Comparison of ENCODE assay signal across 29 cellular contexts in genomic region chr11:38814670-38815069, GRCh38.
DNase-seq lines count a peak whose midpoint lies in the region; ATAC-seq, FAIRE-seq and TF ChIP-seq lines count a peak whose summit lies in the region.
"Had no signal": no experiment of that assay in that cellular context is flagged by ENCODE, and none has a peak within 500 bp of the region (broad histone marks: within the 10 kb centered on the region; RNA-seq: fewer than 3 reads in every experiment).

No MANE protein-coding gene starts in this region.

- H3K27ac Mint-ChIP-seq in T-helper 2 cell treated with Interferon-gamma antibody and Interleukin-4, amounts not matched to agents 5 μg/mL and 100 μg/mL, for 36 hours: no peak overlapping the region
- H3K27ac Mint-ChIP-seq: activated naive CD8-positive, alpha-beta T cell; CD4-positive, alpha-beta memory T cell; nephron; WTC11 had no signal

- peaks cover 34% of the 10 kb centered on the region for H3K9me3 Mint-ChIP-seq in T-helper 2 cell treated with Interferon-gamma antibody and Interleukin-4, amounts not matched to agents 5 μg/mL and 100 μg/mL, for 36 hours

- peaks cover 21% of the 10 kb centered on the region for H3K4me1 ChIP-seq in RWPE2 (ENCODE audit: insufficient read depth, poor library complexity, severe bottlenecking)
- H3K4me1 ChIP-seq: stomach, tibial nerve had no signal

- no peak overlapping the region for H3K4me3 Mint-ChIP-seq in T-helper 2 cell treated with Interferon-gamma antibody and Interleukin-4, amounts not matched to agents 5 μg/mL and 100 μg/mL, for 36 hours
- H3K4me3 Mint-ChIP-seq: activated naive CD8-positive, alpha-beta T cell; CD4-positive, alpha-beta memory T cell; nephron; WTC11 had no signal

- TF ChIP-seq CTCF in RWPE2 (IDR thresholded peaks at IDR 0.05; ENCODE audit: poor library complexity, severe bottlenecking) (no peak), fibroblast of pulmonary artery (IDR thresholded peaks at IDR 0.05; ENCODE audit: low read length, missing control alignments) (no peak)

- H3K36me3 Mint-ChIP-seq in T-helper 2 cell treated with Interferon-gamma antibody and Interleukin-4, amounts not matched to agents 5 μg/mL and 100 μg/mL, for 36 hours (ENCODE audit: low read depth): no peaks in the 10 kb centered on the region
- H3K36me3 Mint-ChIP-seq: activated naive CD8-positive, alpha-beta T cell; CD4-positive, alpha-beta memory T cell had no signal

- FAIRE-seq in urothelium cell line (lab: Jason Lieb, UNC): no peak
- FAIRE-seq: frontal cortex, islet of Langerhans had no signal

- no peaks in the 10 kb centered on the region for H3K36me3 ChIP-seq in RWPE2 (ENCODE audit: low read depth)
- H3K36me3 ChIP-seq: ovary, stomach, tibial nerve had no signal

- H3K4me3 ChIP-seq in RWPE2 (ENCODE audit: severe bottlenecking) (no peak overlapping the region), fibroblast of pulmonary artery (replicated peaks; ENCODE audit: low read depth, low read length) (no peak overlapping the region)
- H3K4me3 ChIP-seq: ovary, stomach, tibial nerve had no signal

- no peaks in the 10 kb centered on the region for H3K27me3 Mint-ChIP-seq in T-helper 2 cell treated with Interferon-gamma antibody and Interleukin-4, amounts not matched to agents 5 μg/mL and 100 μg/mL, for 36 hours (ENCODE audit: low read depth)
- H3K27me3 Mint-ChIP-seq: activated naive CD8-positive, alpha-beta T cell; CD4-positive, alpha-beta memory T cell had no signal

- H3K27ac ChIP-seq in RWPE2 (ENCODE audit: poor library complexity, severe bottlenecking): peak overlapping the region; percentile 93
- H3K27ac ChIP-seq: ovary, stomach, tibial nerve had no signal

- H3K4me1 Mint-ChIP-seq in T-helper 2 cell treated with Interferon-gamma antibody and Interleukin-4, amounts not matched to agents 5 μg/mL and 100 μg/mL, for 36 hours (ENCODE audit: low read depth): no peaks in the 10 kb centered on the region
- H3K4me1 Mint-ChIP-seq: CD4-positive, alpha-beta memory T cell; nephron; WTC11 had no signal

- no peaks in the 10 kb centered on the region for H3K27me3 ChIP-seq in RWPE2 (ENCODE audit: insufficient read depth, poor library complexity, severe bottlenecking)
- H3K27me3 ChIP-seq: ovary, stomach, tibial nerve had no signal

- peak; percentile 76 for DNase-seq in HS-27A (ENCODE audit: low read depth)
- DNase-seq in RWPE2 (ENCODE audit: low spot score): no peak
- DNase-seq in fibroblast of pulmonary artery (ENCODE audit: low read depth): peak; percentile 74
- DNase-seq in urothelium cell line (ENCODE audit: low spot score): peak; percentile 60
- no peak for DNase-seq in T-helper 2 cell treated with Interferon-gamma antibody and Interleukin-4, amounts not matched to agents 5 μg/mL and 100 μg/mL, for 36 hours (ENCODE audit: low spot score)
- no peak for DNase-seq in hepatic stellate cell (ENCODE audit: low spot score)
- DNase-seq: activated CD4-positive, alpha-beta T cell treated with anti-CD3 and anti-CD28 coated beads, Interleukin-2, amount 50 U/mL, for 48 hours; activated CD8-positive, alpha-beta memory T cell treated with anti-CD3 and anti-CD28 coated beads, Interleukin-2, amount 50 U/mL, for 48 hours; AML-193; CD4-positive, alpha-beta memory T cell; DMS79; erythroblast; H7; hypothalamus; left ventricle myocardium superior; NCI-H1092 treated with DMSO at 0.1 percent for 48 hours; NCI-H187 treated with DMSO at 0.1 percent for 48 hours; NCI-H748 treated with DMSO at 0.1 percent for 48 hours; ovary; right cardiac atrium; stomach; T1000 had no signal

- no peaks in the 10 kb centered on the region for H3K9me3 ChIP-seq in RWPE2 (ENCODE audit: severe bottlenecking)
- H3K9me3 ChIP-seq: ovary, stomach had no signal

- ATAC-seq in RWPE2 (ENCODE audit: low read depth) (peak; percentile 100), GM21723 (IDR thresholded peaks at IDR 0.05; ENCODE audit: unreplicated experiment) (no peak)
- ATAC-seq: left ventricle myocardium superior, right cardiac atrium, WTC11 had no signal

Comparison
In these comparisons a context has a peak if more than half of its experiments do, and no peak if none do; other contexts are left out.
1. DNase-seq: peak in HS-27A (single experiment), fibroblast of pulmonary artery (single experiment) and urothelium cell line (single experiment); none in RWPE2 (single experiment), T-helper 2 cell treated with Interferon-gamma antibody and Interleukin-4, amounts not matched to agents 5 μg/mL and 100 μg/mL, for 36 hours (single experiment) and hepatic stellate cell (single experiment).